Comparison of ENCODE assay signal across 1 cellular context in the genomic region with DNA sequence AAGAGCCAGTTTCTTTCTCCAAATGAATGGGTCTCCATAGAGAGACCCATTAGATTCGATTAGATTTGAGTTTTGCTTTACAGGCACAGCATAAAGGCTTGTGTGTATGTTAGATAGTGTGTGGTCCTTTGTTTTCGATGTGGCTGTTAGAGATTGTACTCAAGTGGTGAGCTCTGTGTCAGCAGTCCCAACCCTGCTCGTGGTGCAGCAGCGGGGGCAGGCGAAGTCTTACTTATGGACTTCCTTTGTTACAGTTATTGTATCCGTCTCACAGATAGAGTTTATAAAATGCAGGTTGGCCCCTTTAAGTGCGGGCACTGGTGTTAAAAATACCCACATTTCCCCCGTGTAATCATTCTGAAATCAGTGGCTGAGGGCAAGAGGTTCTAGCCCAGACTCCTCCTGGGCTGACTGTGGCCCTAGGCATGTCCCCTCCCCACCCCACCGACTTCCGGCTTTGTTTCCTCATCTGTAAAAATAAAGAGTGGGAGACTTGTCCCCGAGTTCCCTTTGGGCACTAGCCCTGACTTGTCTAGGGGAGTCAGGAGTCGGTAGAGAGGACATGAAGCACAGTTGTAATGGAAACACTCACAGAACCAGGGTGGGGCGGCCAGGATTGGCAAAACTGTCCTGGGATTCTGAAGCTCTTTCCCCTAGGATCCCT.
TF ChIP-seq lines count a peak whose summit lies in the region.

No MANE protein-coding gene starts in this region.

TF ChIP-seq in K562, 482 proteins besides CTCF, POLR2A, EP300 and RAD21 (continued from another document and continues in another):
- TF ChIP-seq, protein P1, sequence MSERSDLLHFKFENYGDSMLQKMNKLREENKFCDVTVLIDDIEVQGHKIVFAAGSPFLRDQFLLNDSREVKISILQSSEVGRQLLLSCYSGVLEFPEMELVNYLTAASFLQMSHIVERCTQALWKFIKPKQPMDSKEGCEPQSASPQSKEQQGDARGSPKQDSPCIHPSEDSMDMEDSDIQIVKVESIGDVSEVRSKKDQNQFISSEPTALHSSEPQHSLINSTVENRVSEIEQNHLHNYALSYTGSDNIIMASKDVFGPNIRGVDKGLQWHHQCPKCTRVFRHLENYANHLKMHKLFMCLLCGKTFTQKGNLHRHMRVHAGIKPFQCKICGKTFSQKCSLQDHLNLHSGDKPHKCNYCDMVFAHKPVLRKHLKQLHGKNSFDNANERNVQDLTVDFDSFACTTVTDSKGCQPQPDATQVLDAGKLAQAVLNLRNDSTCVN (CRISPR knock-in tag; IDR thresholded peaks at IDR 0.05): no peak
- no peak for TF ChIP-seq MTA3 (IDR thresholded peaks at IDR 0.05; ENCODE audit: borderline replicate concordance)
- TF ChIP-seq, protein P2, sequence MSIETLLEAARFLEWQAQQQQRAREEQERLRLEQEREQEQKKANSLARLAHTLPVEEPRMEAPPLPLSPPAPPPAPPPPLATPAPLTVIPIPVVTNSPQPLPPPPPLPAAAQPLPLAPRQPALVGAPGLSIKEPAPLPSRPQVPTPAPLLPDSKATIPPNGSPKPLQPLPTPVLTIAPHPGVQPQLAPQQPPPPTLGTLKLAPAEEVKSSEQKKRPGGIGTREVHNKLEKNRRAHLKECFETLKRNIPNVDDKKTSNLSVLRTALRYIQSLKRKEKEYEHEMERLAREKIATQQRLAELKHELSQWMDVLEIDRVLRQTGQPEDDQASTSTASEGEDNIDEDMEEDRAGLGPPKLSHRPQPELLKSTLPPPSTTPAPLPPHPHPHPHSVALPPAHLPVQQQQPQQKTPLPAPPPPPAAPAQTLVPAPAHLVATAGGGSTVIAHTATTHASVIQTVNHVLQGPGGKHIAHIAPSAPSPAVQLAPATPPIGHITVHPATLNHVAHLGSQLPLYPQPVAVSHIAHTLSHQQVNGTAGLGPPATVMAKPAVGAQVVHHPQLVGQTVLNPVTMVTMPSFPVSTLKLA (conservative IDR thresholded peaks at IDR 0.05): peak in 1 of 2 experiments; percentile 30; a peak in 2 of 4 replicates
- TF ChIP-seq, protein P3, sequence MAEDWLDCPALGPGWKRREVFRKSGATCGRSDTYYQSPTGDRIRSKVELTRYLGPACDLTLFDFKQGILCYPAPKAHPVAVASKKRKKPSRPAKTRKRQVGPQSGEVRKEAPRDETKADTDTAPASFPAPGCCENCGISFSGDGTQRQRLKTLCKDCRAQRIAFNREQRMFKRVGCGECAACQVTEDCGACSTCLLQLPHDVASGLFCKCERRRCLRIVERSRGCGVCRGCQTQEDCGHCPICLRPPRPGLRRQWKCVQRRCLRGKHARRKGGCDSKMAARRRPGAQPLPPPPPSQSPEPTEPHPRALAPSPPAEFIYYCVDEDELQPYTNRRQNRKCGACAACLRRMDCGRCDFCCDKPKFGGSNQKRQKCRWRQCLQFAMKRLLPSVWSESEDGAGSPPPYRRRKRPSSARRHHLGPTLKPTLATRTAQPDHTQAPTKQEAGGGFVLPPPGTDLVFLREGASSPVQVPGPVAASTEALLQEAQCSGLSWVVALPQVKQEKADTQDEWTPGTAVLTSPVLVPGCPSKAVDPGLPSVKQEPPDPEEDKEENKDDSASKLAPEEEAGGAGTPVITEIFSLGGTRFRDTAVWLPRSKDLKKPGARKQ (CRISPR knock-in tag; IDR thresholded peaks at IDR 0.05): no peak
- 0 out of 2 replicates have a peak, but pooled peaks have one; percentile 29 for TF ChIP-seq DPF2 (IDR thresholded peaks at IDR 0.05)
- TF ChIP-seq ZNF311 (CRISPR knock-in tag; IDR thresholded peaks at IDR 0.05): 0 out of 2 replicates have a peak, but pooled peaks have one; percentile 40
- TF ChIP-seq, protein P4, sequence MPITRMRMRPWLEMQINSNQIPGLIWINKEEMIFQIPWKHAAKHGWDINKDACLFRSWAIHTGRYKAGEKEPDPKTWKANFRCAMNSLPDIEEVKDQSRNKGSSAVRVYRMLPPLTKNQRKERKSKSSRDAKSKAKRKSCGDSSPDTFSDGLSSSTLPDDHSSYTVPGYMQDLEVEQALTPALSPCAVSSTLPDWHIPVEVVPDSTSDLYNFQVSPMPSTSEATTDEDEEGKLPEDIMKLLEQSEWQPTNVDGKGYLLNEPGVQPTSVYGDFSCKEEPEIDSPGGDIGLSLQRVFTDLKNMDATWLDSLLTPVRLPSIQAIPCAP (CRISPR knock-in tag; IDR thresholded peaks at IDR 0.05; ENCODE audit: borderline replicate concordance): no peak
- TF ChIP-seq NR2C1 (IDR thresholded peaks at IDR 0.05): no peak
- TF ChIP-seq NR2C1 (tag; IDR thresholded peaks at IDR 0.05): no peak
- peak; percentile 55 for TF ChIP-seq CBFA2T2 (conservative IDR thresholded peaks at IDR 0.05)
- TF ChIP-seq KDM1A (IDR thresholded peaks at IDR 0.05): peak; percentile 32 to 51; a peak in 1 of 4 replicates
- TF ChIP-seq EP400 (IDR thresholded peaks at IDR 0.05): peak; percentile 21; the same call in 1 of the 2 replicates
- TF ChIP-seq, protein P5, sequence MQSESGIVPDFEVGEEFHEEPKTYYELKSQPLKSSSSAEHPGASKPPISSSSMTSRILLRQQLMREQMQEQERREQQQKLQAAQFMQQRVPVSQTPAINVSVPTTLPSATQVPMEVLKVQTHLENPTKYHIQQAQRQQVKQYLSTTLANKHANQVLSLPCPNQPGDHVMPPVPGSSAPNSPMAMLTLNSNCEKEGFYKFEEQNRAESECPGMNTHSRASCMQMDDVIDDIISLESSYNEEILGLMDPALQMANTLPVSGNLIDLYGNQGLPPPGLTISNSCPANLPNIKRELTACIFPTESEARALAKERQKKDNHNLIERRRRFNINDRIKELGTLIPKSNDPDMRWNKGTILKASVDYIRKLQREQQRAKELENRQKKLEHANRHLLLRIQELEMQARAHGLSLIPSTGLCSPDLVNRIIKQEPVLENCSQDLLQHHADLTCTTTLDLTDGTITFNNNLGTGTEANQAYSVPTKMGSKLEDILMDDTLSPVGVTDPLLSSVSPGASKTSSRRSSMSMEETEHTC (IDR thresholded peaks at IDR 0.05): no peak
- peak; percentile 33; the same call in 1 of the 2 replicates for TF ChIP-seq ZNF134 (CRISPR knock-in tag; conservative IDR thresholded peaks at IDR 0.05)
- TF ChIP-seq MEF2A (IDR thresholded peaks at IDR 0.05; ENCODE audit: control insufficient read depth, low read depth, low read length): no peak
- no peak for TF ChIP-seq YY1 (IDR thresholded peaks at IDR 0.05; ENCODE audit: borderline replicate concordance in 1 of 3, control insufficient read depth in 1 of 3, extremely low read depth in 1 of 3, insufficient read depth in 3 of 3, insufficient read length in 1 of 3, insufficient replicate concordance in 2 of 3, low read depth in 1 of 3, low read length in 2 of 3)
- TF ChIP-seq RCOR1 (IDR thresholded peaks at IDR 0.05; ENCODE audit: borderline replicate concordance in 1 of 2, low read depth in 2 of 2, low read length in 2 of 2): no peak
- no peak for TF ChIP-seq ZNF785 (CRISPR knock-in tag; IDR thresholded peaks at IDR 0.05)
- peak; percentile 27; the same call in 1 of the 2 replicates for TF ChIP-seq GATA2 (CRISPR knock-in tag; IDR thresholded peaks at IDR 0.05)
- no peak for TF ChIP-seq MTA1 (IDR thresholded peaks at IDR 0.05; ENCODE audit: borderline replicate concordance)
- TF ChIP-seq FOXA1 (IDR thresholded peaks at IDR 0.05; ENCODE audit: borderline replicate concordance): no peak
- no peak for TF ChIP-seq PTTG1 (tag; IDR thresholded peaks at IDR 0.05; ENCODE audit: low read depth)
- TF ChIP-seq RFX7 (CRISPR knock-in tag; IDR thresholded peaks at IDR 0.05): no peak
- no peak for TF ChIP-seq XRCC5 (IDR thresholded peaks at IDR 0.05; ENCODE audit: low read depth, low read length)
- TF ChIP-seq GABPA (tag; conservative IDR thresholded peaks at IDR 0.05; ENCODE audit: low read depth): peak; percentile 38; the same call in 1 of the 2 replicates
- TF ChIP-seq RBM25 (IDR thresholded peaks at IDR 0.05; ENCODE audit: low read depth, low read length, severe bottlenecking): no peak
- no peak for TF ChIP-seq SREBF2 (CRISPR knock-in tag; IDR thresholded peaks at IDR 0.05)
- TF ChIP-seq SMAD2 (IDR thresholded peaks at IDR 0.05; ENCODE audit: low read depth, low read length): no peak
- TF ChIP-seq, protein P6, sequence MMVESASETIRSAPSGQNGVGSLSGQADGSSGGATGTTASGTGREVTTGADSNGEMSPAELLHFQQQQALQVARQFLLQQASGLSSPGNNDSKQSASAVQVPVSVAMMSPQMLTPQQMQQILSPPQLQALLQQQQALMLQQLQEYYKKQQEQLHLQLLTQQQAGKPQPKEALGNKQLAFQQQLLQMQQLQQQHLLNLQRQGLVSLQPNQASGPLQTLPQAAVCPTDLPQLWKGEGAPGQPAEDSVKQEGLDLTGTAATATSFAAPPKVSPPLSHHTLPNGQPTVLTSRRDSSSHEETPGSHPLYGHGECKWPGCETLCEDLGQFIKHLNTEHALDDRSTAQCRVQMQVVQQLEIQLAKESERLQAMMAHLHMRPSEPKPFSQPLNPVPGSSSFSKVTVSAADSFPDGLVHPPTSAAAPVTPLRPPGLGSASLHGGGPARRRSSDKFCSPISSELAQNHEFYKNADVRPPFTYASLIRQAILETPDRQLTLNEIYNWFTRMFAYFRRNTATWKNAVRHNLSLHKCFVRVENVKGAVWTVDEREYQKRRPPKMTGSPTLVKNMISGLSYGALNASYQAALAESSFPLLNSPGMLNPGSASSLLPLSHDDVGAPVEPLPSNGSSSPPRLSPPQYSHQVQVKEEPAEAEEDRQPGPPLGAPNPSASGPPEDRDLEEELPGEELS (CRISPR knock-in tag; IDR thresholded peaks at IDR 0.05; ENCODE audit: borderline replicate concordance): no peak
- TF ChIP-seq L3MBTL2 (IDR thresholded peaks at IDR 0.05): peak; percentile 55; the same call in 1 of the 2 replicates
- TF ChIP-seq CTBP1 (IDR thresholded peaks at IDR 0.05; ENCODE audit: borderline replicate concordance): no peak
- peak; percentile 10; the same call in 1 of the 2 replicates for TF ChIP-seq NFIC (IDR thresholded peaks at IDR 0.05)
- TF ChIP-seq STAT5B (CRISPR knock-in tag; IDR thresholded peaks at IDR 0.05): no peak
- TF ChIP-seq CBFA2T3 (IDR thresholded peaks at IDR 0.05): peak; percentile 84
- no peak for TF ChIP-seq MCM7 (IDR thresholded peaks at IDR 0.05)
- TF ChIP-seq, protein P7, sequence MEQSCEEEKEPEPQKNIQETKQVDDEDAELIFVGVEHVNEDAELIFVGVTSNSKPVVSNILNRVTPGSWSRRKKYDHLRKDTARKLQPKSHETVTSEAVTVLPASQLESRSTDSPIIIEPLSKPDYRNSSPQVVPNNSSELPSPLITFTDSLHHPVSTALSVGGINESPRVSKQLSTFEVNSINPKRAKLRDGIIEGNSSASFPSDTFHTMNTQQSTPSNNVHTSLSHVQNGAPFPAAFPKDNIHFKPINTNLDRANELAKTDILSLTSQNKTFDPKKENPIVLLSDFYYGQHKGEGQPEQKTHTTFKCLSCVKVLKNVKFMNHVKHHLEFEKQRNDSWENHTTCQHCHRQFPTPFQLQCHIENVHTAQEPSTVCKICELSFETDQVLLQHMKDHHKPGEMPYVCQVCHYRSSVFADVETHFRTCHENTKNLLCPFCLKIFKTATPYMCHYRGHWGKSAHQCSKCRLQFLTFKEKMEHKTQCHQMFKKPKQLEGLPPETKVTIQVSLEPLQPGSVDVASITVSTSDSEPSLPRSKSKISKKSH (CRISPR knock-in tag; IDR thresholded peaks at IDR 0.05): no peak
